In genomic region chr1:40745180-40745579, GRCh38 we compare ENCODE assay signal across 26 cellular contexts. TPM values are rescaled to one million over a fixed set of nuclear protein-coding genes. Genes with fewer than 3 reads are reported as not detected.
A peak's percentile ranks its signal among the peaks of the same experiment; 100 is the strongest.
DNase-seq lines count a peak whose midpoint lies in the region; ATAC-seq, FAIRE-seq and TF ChIP-seq lines count a peak whose summit lies in the region.
"Had no signal": no experiment of that assay in that cellular context is flagged by ENCODE, and none has a peak within 500 bp of the region (broad histone marks: within the 10 kb centered on the region; RNA-seq: fewer than 3 reads in every experiment).

No MANE protein-coding gene starts in this region.

- H3K4me3 ChIP-seq in AG04449 (ENCODE audit: low read depth, low read length), result no peak overlapping the region
- no peak overlapping the region for H3K4me3 ChIP-seq in naive thymus-derived CD4-positive, alpha-beta T cell (ENCODE audit: low read length)
- H3K4me3 ChIP-seq in small intestine (ENCODE audit: low read depth in 1 of 2, low read length in 2 of 2), result no peak overlapping the region
- H3K4me3 ChIP-seq: adrenal gland, esophagus squamous epithelium, upper lobe of left lung had no signal

- peaks cover 0 to 52% (median 0%) of the 10 kb centered on the region in 3 experiments for H3K36me3 ChIP-seq in naive thymus-derived CD4-positive, alpha-beta T cell (ENCODE audit: control insufficient read depth in 2 of 3, insufficient read depth in 3 of 3, low read length in 3 of 3)
- peaks cover 6 to 26% of the 10 kb centered on the region in 2 donors for H3K36me3 ChIP-seq in small intestine (ENCODE audit: control insufficient read depth in 2 of 2, insufficient read depth in 2 of 2, low read length in 2 of 2)

- no peak for ATAC-seq in naive thymus-derived CD4-positive, alpha-beta T cell
- no peak for ATAC-seq in HG03095 (IDR thresholded peaks at IDR 0.05; ENCODE audit: unreplicated experiment)
- ATAC-seq: Right ventricle myocardium inferior, T-cell had no signal

- H3K36me3 Mint-ChIP-seq in chondrocyte (ENCODE audit: low read depth), result peaks cover 17% of the 10 kb centered on the region
- H3K36me3 Mint-ChIP-seq in naive thymus-derived CD4-positive, alpha-beta T cell, result peaks cover 12 to 71% (median 32%) of the 10 kb centered on the region in 5 donors

- FAIRE-seq in RCC 7860 (lab: Jason Lieb, UNC) (no peak), small intestine (lab: Jason Lieb, UNC) (no peak)
- FAIRE-seq: keratinocyte had no signal

- no peaks in the 10 kb centered on the region for H3K4me1 ChIP-seq in naive thymus-derived CD4-positive, alpha-beta T cell (ENCODE audit: control insufficient read depth in 2 of 2, insufficient read depth in 2 of 2, low read length in 2 of 2)
- H3K4me1 ChIP-seq in small intestine (ENCODE audit: control insufficient read depth in 2 of 2, insufficient read depth in 1 of 2, low read depth in 1 of 2, low read length in 1 of 2), result peaks cover 0 to 4% of the 10 kb centered on the region in 2 donors

- H3K27me3 ChIP-seq in naive thymus-derived CD4-positive, alpha-beta T cell (ENCODE audit: control insufficient read depth in 2 of 2, insufficient read depth in 2 of 2, low read length in 2 of 2), result no peaks in the 10 kb centered on the region
- H3K27me3 ChIP-seq in small intestine (ENCODE audit: control insufficient read depth in 2 of 2, insufficient read depth in 2 of 2, low read length in 2 of 2), result no peaks in the 10 kb centered on the region
- H3K27me3 ChIP-seq: adrenal gland, esophagus squamous epithelium, upper lobe of left lung had no signal

- CTCF ChIA-PET in AG04449 (lab: Yijun Ruan, JAX), result interaction anchor here (0.8 to 1.5 kb wide), 7 partner anchors 12 to 208 kb away, joined by 3 to 6 read pairs (median 3); no protein-coding TSS in a partner anchor
- CTCF ChIA-PET in naive thymus-derived CD4-positive, alpha-beta T cell (lab: Charles Lee), result no interaction called here

- POLR2A ChIA-PET in AG04449 (lab: Yijun Ruan, JAX), result no interaction called here
- POLR2A ChIA-PET in naive thymus-derived CD4-positive, alpha-beta T cell (lab: Charles Lee), result no interaction called here

- peaks cover 23% of the 10 kb centered on the region for H3K4me1 Mint-ChIP-seq in chondrocyte (ENCODE audit: low read depth)
- H3K4me1 Mint-ChIP-seq in naive thymus-derived CD4-positive, alpha-beta T cell, result peaks cover 9 to 59% (median 48%) of the 10 kb centered on the region in 7 donors

- H3K27ac ChIP-seq in naive thymus-derived CD4-positive, alpha-beta T cell (ENCODE audit: low read depth, low read length), result no peak overlapping the region
- H3K27ac ChIP-seq in small intestine (ENCODE audit: low read depth in 1 of 2, low read length in 1 of 2), result no peak overlapping the region
- H3K27ac ChIP-seq: adrenal gland, esophagus squamous epithelium, upper lobe of left lung had no signal

- no peaks in the 10 kb centered on the region for H3K9me3 Mint-ChIP-seq in chondrocyte (ENCODE audit: low read depth)
- no peaks in the 10 kb centered on the region for H3K9me3 Mint-ChIP-seq in naive thymus-derived CD4-positive, alpha-beta T cell
- H3K9me3 Mint-ChIP-seq: activated CD4-positive, alpha-beta memory T cell treated with anti-CD3 and anti-CD28 coated beads, Interleukin-2, amount 10 ng/mL, durations not matched to agents 7 days and 5 days; activated T-helper 1 cell treated with anti-CD3 and anti-CD28 coated beads, Interleukin-12 subunit alpha, Interleukin-12 subunit beta, Interleukin-2, Interleukin-4 antibody, amounts not matched to agents 30 ng/mL and 10 ng/mL and 1 ng/mL, durations not matched to agents 14 hours and 24 hours and 36 hours; stimulated activated naive CD8-positive, alpha-beta T cell treated with anti-CD3 and anti-CD28 coated beads, Interleukin-15, Interleukin-2, amounts not matched to agents 100 ng/mL and 50 ng/mL, for 24 hours; T-cell had no signal

- peak; percentile 56 for DNase-seq in AG04449 (ENCODE audit: low read depth, low spot score)
- peak; percentile 79 for DNase-seq in EH (ENCODE audit: low read depth)
- DNase-seq in chondrocyte (ENCODE audit: low spot score), result no peak
- DNase-seq in naive thymus-derived CD4-positive, alpha-beta T cell, result no peak
- DNase-seq in kidney glomerular epithelial cell (lab: John Stamatoyannopoulos, UW), result no peak
- no peak for DNase-seq in RCC 7860 (ENCODE audit: low spot score)
- no peak for DNase-seq in small intestine
- DNase-seq: activated CD4-positive, alpha-beta memory T cell treated with anti-CD3 and anti-CD28 coated beads, Interleukin-2, amount 10 ng/mL, durations not matched to agents 7 days and 5 days; adrenal gland; caudate nucleus; DND-41; effector CD4-positive, alpha-beta T cell; esophagus squamous epithelium; hypothalamus; KBM-7; mammary epithelial cell; NCI-H1092; NCI-H2081 treated with DMSO at 0.1 percent for 48 hours; NCI-H524; T-cell; upper lobe of left lung had no signal

- WGBS in small intestine, 3 donors, result 57 to 71% (median 69%) methylated on average over 1 of the region's 1 CpG

- no peak overlapping the region for H3K4me3 Mint-ChIP-seq in chondrocyte (ENCODE audit: unreplicated experiment)
- H3K4me3 Mint-ChIP-seq in naive thymus-derived CD4-positive, alpha-beta T cell, result no peak overlapping the region
- H3K4me3 Mint-ChIP-seq: activated CD4-positive, alpha-beta memory T cell treated with anti-CD3 and anti-CD28 coated beads, Interleukin-2, amount 10 ng/mL, durations not matched to agents 7 days and 5 days; activated T-helper 1 cell treated with anti-CD3 and anti-CD28 coated beads, Interleukin-12 subunit alpha, Interleukin-12 subunit beta, Interleukin-2, Interleukin-4 antibody, amounts not matched to agents 30 ng/mL and 10 ng/mL and 1 ng/mL, durations not matched to agents 14 hours and 24 hours and 36 hours; stimulated activated naive CD8-positive, alpha-beta T cell treated with anti-CD3 and anti-CD28 coated beads, Interleukin-15, Interleukin-2, amounts not matched to agents 100 ng/mL and 50 ng/mL, for 24 hours; T-cell had no signal

- no peaks in the 10 kb centered on the region for H3K9me3 ChIP-seq in naive thymus-derived CD4-positive, alpha-beta T cell (ENCODE audit: control insufficient read depth in 2 of 3, low read length in 3 of 3)
- H3K9me3 ChIP-seq in small intestine (ENCODE audit: control insufficient read depth, low read depth), result no peaks in the 10 kb centered on the region
- H3K9me3 ChIP-seq: adrenal gland, esophagus squamous epithelium, upper lobe of left lung had no signal

- TF ChIP-seq CTCF in AG04449 (IDR thresholded peaks at IDR 0.05; ENCODE audit: insufficient read depth, low read length, missing control alignments) (no peak), chondrocyte (IDR thresholded peaks at IDR 0.05) (no peak)

- intact Hi-C loops in naive thymus-derived CD4-positive, alpha-beta T cell (cut with micrococcal nuclease), result no loop called here

- peak overlapping the region; percentile 58 for H3K27ac Mint-ChIP-seq in chondrocyte (ENCODE audit: unreplicated experiment)
- peak overlapping the region in 5 of 9 donors; percentile 39 to 86 (median 63) for H3K27ac Mint-ChIP-seq in naive thymus-derived CD4-positive, alpha-beta T cell
- H3K27ac Mint-ChIP-seq: activated CD4-positive, alpha-beta memory T cell treated with anti-CD3 and anti-CD28 coated beads, Interleukin-2, amount 10 ng/mL, durations not matched to agents 7 days and 5 days; activated T-helper 1 cell treated with anti-CD3 and anti-CD28 coated beads, Interleukin-12 subunit alpha, Interleukin-12 subunit beta, Interleukin-2, Interleukin-4 antibody, amounts not matched to agents 30 ng/mL and 10 ng/mL and 1 ng/mL, durations not matched to agents 14 hours and 24 hours and 36 hours; stimulated activated naive CD8-positive, alpha-beta T cell treated with anti-CD3 and anti-CD28 coated beads, Interleukin-15, Interleukin-2, amounts not matched to agents 100 ng/mL and 50 ng/mL, for 24 hours had no signal

- no peaks in the 10 kb centered on the region for H3K27me3 Mint-ChIP-seq in chondrocyte (ENCODE audit: low read depth)
- no peaks in the 10 kb centered on the region for H3K27me3 Mint-ChIP-seq in naive thymus-derived CD4-positive, alpha-beta T cell
- H3K27me3 Mint-ChIP-seq: activated CD4-positive, alpha-beta memory T cell treated with anti-CD3 and anti-CD28 coated beads, Interleukin-2, amount 10 ng/mL, durations not matched to agents 7 days and 5 days; stimulated activated naive CD8-positive, alpha-beta T cell treated with anti-CD3 and anti-CD28 coated beads, Interleukin-15, Interleukin-2, amounts not matched to agents 100 ng/mL and 50 ng/mL, for 24 hours; T-cell had no signal

RNA-seq across cellular contexts. Expression of gene KCNQ4, which starts 38.4 kb away (rescaled TPM):
- total RNA-seq in chondrocyte, result 0.60 to 3.4 TPM (median 3.0 TPM) in 3 replicates
- under 1 TPM; 0.13 to 0.97 (median 0.24) TPM for total RNA-seq in naive thymus-derived CD4-positive, alpha-beta T cell
- under 1 TPM in 1 of 2 donors, not detected in 1; 0.10 TPM for polyA plus RNA-seq in naive thymus-derived CD4-positive, alpha-beta T cell
- polyA plus RNA-seq in small intestine, result 1 to 10 TPM in 2 of 3 donors, under 1 TPM in 1; 0.45 to 1.9 (median 1.4) TPM
- total RNA-seq: mammary epithelial cell had no signal
- polyA plus RNA-seq: keratinocyte had no signal

RNA-seq across cellular contexts. Expression of gene NFYC, which starts 53.7 kb away (rescaled TPM):
- 34.2 to 49.2 TPM (median 35.8 TPM) in 3 replicates for total RNA-seq in chondrocyte
- 10 to 100 TPM; 44.2 to 88.5 (median 73.6) TPM for total RNA-seq in naive thymus-derived CD4-positive, alpha-beta T cell
- 10 to 100 TPM; 36.2 to 63.4 TPM for polyA plus RNA-seq in naive thymus-derived CD4-positive, alpha-beta T cell
- polyA plus RNA-seq in small intestine, result 10 to 100 TPM; 35.7 to 49.2 (median 35.9) TPM

Comparison
In these comparisons a context has a peak if more than half of its experiments do, and no peak if none do; other contexts are left out.
1. DNase-seq: peak in AG04449 (single experiment) and EH (single experiment); none in chondrocyte (single experiment), naive thymus-derived CD4-positive, alpha-beta T cell (0 of 9), kidney glomerular epithelial cell (single experiment), RCC 7860 (single experiment) and small intestine (single experiment).